ENCODE assay signal across 14 cellular contexts in the genomic region with DNA sequence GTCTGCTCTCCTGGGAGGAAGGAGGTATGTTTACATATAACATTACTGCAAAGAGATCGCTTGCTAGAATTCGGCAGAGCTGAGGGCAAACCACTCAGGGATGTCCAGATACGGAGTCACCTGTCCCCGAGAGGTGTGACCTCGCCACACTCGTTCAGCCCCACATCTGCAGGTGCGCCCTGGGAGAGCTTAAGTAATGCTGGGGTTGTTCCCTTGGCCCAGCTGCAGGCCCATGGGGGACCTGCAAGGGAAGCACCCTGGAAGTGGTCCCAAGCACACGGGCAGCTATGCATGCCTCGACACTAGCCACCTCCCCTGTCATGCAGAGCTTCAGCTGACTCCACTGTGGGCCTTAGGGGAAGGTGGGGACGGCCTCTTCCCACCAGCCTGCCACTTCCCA. TPM values are rescaled to one million over a fixed set of nuclear protein-coding genes. Genes with fewer than 3 reads are reported as not detected.
DNase-seq lines count a peak whose midpoint lies in the region; ATAC-seq and TF ChIP-seq lines count a peak whose summit lies in the region.
"Had no signal": no experiment of that assay in that cellular context is flagged by ENCODE, and none has a peak within 500 bp of the region (broad histone marks: within the 10 kb centered on the region; RNA-seq: fewer than 3 reads in every experiment).

No MANE protein-coding gene starts in this region.

- 73 to 100% methylated on average over 1 to 10 of the region's 10 CpGs for WGBS in tibial nerve, 2 donors

- CTCF ChIA-PET in WTC11 (lab: Charles Lee), result interaction anchor here (0.6 to 1.7 kb wide), 7 partner anchors 10 to 208 kb away, joined by 3 to 9 read pairs (median 3); partner anchors contain the start of gene USP22

- H3K27me3 ChIP-seq in tibial nerve, result no peaks in the 10 kb centered on the region
- H3K27me3 ChIP-seq: adrenal gland had no signal

- H3K4me1 Mint-ChIP-seq in WTC11 (peaks cover 3% of the 10 kb centered on the region), memory B cell (peaks cover 37% of the 10 kb centered on the region)

- TF ChIP-seq POLR2A in tibial nerve (IDR thresholded peaks at IDR 0.05), result no peak

- no peak for TF ChIP-seq EP300 in tibial nerve (IDR thresholded peaks at IDR 0.05)

- DNase-seq in Right ventricle myocardium superior (no peak), cardiac septum (ENCODE audit: low spot score) (no peak), WTC11 (ENCODE audit: low spot score) (no peak), memory B cell (ENCODE audit: low spot score in 2 of 2) (no peak), SHP77 (lab: John Stamatoyannopoulos, UW) (no peak), OCI-M2 (lab: John Stamatoyannopoulos, UW; ENCODE audit: unreplicated experiment) (no peak), tibial nerve (ENCODE audit: low spot score in 2 of 2) (no peak)
- DNase-seq: GDM1, islet precursor cell, NCI-H1105 had no signal

- no peak for TF ChIP-seq CTCF in WTC11 (IDR thresholded peaks at IDR 0.05)
- no peak for TF ChIP-seq CTCF in tibial nerve (IDR thresholded peaks at IDR 0.05)

- H3K4me3 Mint-ChIP-seq in WTC11 (no peak overlapping the region), memory B cell (peak overlapping the region; percentile 61)
- H3K4me3 Mint-ChIP-seq: activated CD4-positive, alpha-beta T cell treated with anti-CD3 and anti-CD28 coated beads, Interleukin-2, amount 10 ng/mL, durations not matched to agents 24 days and 14 days had no signal

- peaks cover 0 to 82% (median 21%) of the 10 kb centered on the region in 3 donors for H3K36me3 ChIP-seq in tibial nerve

- POLR2A ChIA-PET in WTC11 (lab: Charles Lee), result no interaction called here

- H3K9me3 ChIP-seq in tibial nerve, result no peaks in the 10 kb centered on the region
- H3K9me3 ChIP-seq: adrenal gland, Caco-2 had no signal

- H3K27ac ChIP-seq in temporal lobe (ENCODE audit: low read depth, low read length), result peak overlapping the region; percentile 13
- peak overlapping the region in 2 of 4 donors; percentile 28 to 50 for H3K27ac ChIP-seq in tibial nerve
- H3K27ac ChIP-seq: adrenal gland had no signal

- H3K27ac Mint-ChIP-seq in WTC11 (peak overlapping the region; percentile 54; the same call in 1 of the 2 replicates), memory B cell (peak overlapping the region; percentile 84)
- H3K27ac Mint-ChIP-seq: activated CD4-positive, alpha-beta T cell treated with anti-CD3 and anti-CD28 coated beads, Interleukin-2, amount 10 ng/mL, durations not matched to agents 24 days and 14 days had no signal

- H3K36me3 Mint-ChIP-seq in WTC11 (peaks cover 90% of the 10 kb centered on the region), memory B cell (peaks cover 43% of the 10 kb centered on the region)

- peaks cover 0 to 53% (median 7%) of the 10 kb centered on the region in 4 donors for H3K4me1 ChIP-seq in tibial nerve
- H3K4me1 ChIP-seq: adrenal gland, Caco-2 had no signal

- ATAC-seq in Right ventricle myocardium superior (ENCODE audit: poor library complexity) (peak; percentile 4), WTC11 (no peak), memory B cell (ENCODE audit: low read depth) (peak; percentile 47)

- H3K27me3 Mint-ChIP-seq in WTC11 (ENCODE audit: low read depth) (no peaks in the 10 kb centered on the region), memory B cell (no peaks in the 10 kb centered on the region)
- H3K27me3 Mint-ChIP-seq: activated CD4-positive, alpha-beta T cell treated with anti-CD3 and anti-CD28 coated beads, Interleukin-2, amount 10 ng/mL, durations not matched to agents 24 days and 14 days had no signal

- H3K9me3 Mint-ChIP-seq in WTC11 (no peaks in the 10 kb centered on the region), memory B cell (no peaks in the 10 kb centered on the region)
- H3K9me3 Mint-ChIP-seq: activated CD4-positive, alpha-beta T cell treated with anti-CD3 and anti-CD28 coated beads, Interleukin-2, amount 10 ng/mL, durations not matched to agents 24 days and 14 days had no signal

- H3K4me3 ChIP-seq in tibial nerve, result no peak overlapping the region
- H3K4me3 ChIP-seq: adrenal gland had no signal

- intact Hi-C loops in Right ventricle myocardium superior (cut with DNase I) (no loop called here), cardiac septum (cut with DNase I) (no loop called here)

TF ChIP-seq in WTC11, 78 proteins besides CTCF, POLR2A, EP300 and RAD21:
- no peak for TF ChIP-seq JUN (CRISPR knock-in tag; IDR thresholded peaks at IDR 0.05)

RNA-seq across cellular contexts. Expression of gene USP22, which starts 22.2 kb away (rescaled TPM):
- total RNA-seq in Right ventricle myocardium superior, result 139 TPM
- 200 TPM for total RNA-seq in cardiac septum
- 278 to 289 TPM (median 281 TPM) in 3 replicates for total RNA-seq in WTC11 (2021)
- total RNA-seq in temporal lobe, result 273 TPM
- 100 to 1,000 TPM; 109 to 169 (median 133) TPM for total RNA-seq in tibial nerve
